In the genomic region with DNA sequence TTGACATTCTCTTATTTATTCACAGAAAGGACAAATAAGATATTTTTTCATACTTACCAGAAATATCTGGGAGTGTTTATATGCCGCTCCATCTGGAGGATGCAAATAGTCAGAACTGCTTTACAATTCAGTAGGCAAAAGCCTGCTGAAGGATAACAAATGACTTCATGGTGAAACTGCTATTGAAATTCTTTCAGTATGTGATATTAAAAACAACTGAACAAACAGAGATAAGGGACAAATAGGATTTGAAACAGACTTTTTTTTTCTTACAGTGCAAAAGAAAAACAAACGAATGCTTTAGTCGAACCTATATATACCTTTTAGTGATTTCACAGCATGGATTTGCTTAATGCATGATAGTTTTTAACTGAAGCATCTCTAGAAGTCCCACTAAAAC, we compare ENCODE assay signal across 22 cellular contexts.
A peak's percentile ranks its signal among the peaks of the same experiment; 100 is the strongest.
DNase-seq lines count a peak whose midpoint lies in the region; ATAC-seq, FAIRE-seq and TF ChIP-seq lines count a peak whose summit lies in the region.
"Had no signal": no experiment of that assay in that cellular context is flagged by ENCODE, and none has a peak within 500 bp of the region (broad histone marks: within the 10 kb centered on the region; RNA-seq: fewer than 3 reads in every experiment).

No MANE protein-coding gene starts in this region.

- POLR2A ChIA-PET in HEK293 (lab: Yijun Ruan, JAX) = no interaction called here
- POLR2A ChIA-PET in endothelial cell of umbilical vein (lab: Charles Lee) = no interaction called here

- H3K27ac ChIP-seq in HEK293 (ENCODE audit: extremely low read depth, low read depth, low read length) (no peak overlapping the region), endothelial cell of umbilical vein (ENCODE audit: insufficient read depth, low read depth, low read length) (peak overlapping the region; percentile 61)
- H3K27ac ChIP-seq: Peyer's patch had no signal

- H3K79me2 ChIP-seq in endothelial cell of umbilical vein (ENCODE audit: control insufficient read depth, insufficient read depth, low read length) = no peaks in the 10 kb centered on the region

- H4K20me1 ChIP-seq in endothelial cell of umbilical vein (replicated peaks; ENCODE audit: control insufficient read depth, extremely low read depth, insufficient read depth, low read length) = no peaks in the 10 kb centered on the region

- ATAC-seq in HG02623 (IDR thresholded peaks at IDR 0.05; ENCODE audit: unreplicated experiment) = no peak
- ATAC-seq: K562 had no signal

- no peak overlapping the region for H3K4me3 ChIP-seq in HEK293 (ENCODE audit: low read depth, low read length)
- no peak overlapping the region for H3K4me3 ChIP-seq in endothelial cell of umbilical vein (replicated peaks in 1 of 3; ENCODE audit: insufficient read depth in 1 of 3, low read depth in 1 of 3, low read length in 3 of 3)
- H3K4me3 ChIP-seq: K562, Peyer's patch had no signal

- H3K36me3 Mint-ChIP-seq in nephron (ENCODE audit: low read depth) (peaks cover 24% of the 10 kb centered on the region), endothelial cell (ENCODE audit: low read depth, unreplicated experiment) (no peaks in the 10 kb centered on the region)
- H3K36me3 Mint-ChIP-seq: CD4-positive, CD25-positive, alpha-beta regulatory T cell had no signal

- H3K9me3 Mint-ChIP-seq in nephron (no peaks in the 10 kb centered on the region), endothelial cell (ENCODE audit: unreplicated experiment) (no peaks in the 10 kb centered on the region)

- no peaks in the 10 kb centered on the region for H3K9me1 ChIP-seq in endothelial cell of umbilical vein (replicated peaks; ENCODE audit: control insufficient read depth, extremely low read depth, insufficient read depth, low read length)

- intact Hi-C loops in endothelial cell of umbilical vein (cut with micrococcal nuclease) = loop anchor here (2.0 to 5.0 kb wide), 2 partner anchors 77 to 163 kb away; partner anchors contain the start of gene DACH1

- CTCF ChIA-PET in HEK293 (lab: Yijun Ruan, JAX) = no interaction called here
- CTCF ChIA-PET in endothelial cell of umbilical vein (lab: Charles Lee) = no interaction called here

- H3K27ac Mint-ChIP-seq in nephron (peak overlapping the region in 2 of 3 experiments; percentile 73 to 74), endothelial cell (ENCODE audit: unreplicated experiment) (no peak overlapping the region)
- H3K27ac Mint-ChIP-seq: CD4-positive, CD25-positive, alpha-beta regulatory T cell had no signal

- H3K4me1 ChIP-seq in HEK293 (ENCODE audit: control insufficient read depth, insufficient read depth, low read length) (no peaks in the 10 kb centered on the region), endothelial cell of umbilical vein (ENCODE audit: control insufficient read depth, extremely low read depth, insufficient read depth, low read length) (peaks cover 17% of the 10 kb centered on the region)
- H3K4me1 ChIP-seq: Caco-2, Peyer's patch had no signal

- TF ChIP-seq CTCF in HEK293 (tag by site-specific recombination; IDR thresholded peaks at IDR 0.05) (no peak), endothelial cell of umbilical vein (IDR thresholded peaks at IDR 0.05; ENCODE audit: extremely low read depth in 1 of 2, insufficient read depth in 1 of 2, low read depth in 1 of 2, low read length in 2 of 2) (no peak), nephron (IDR thresholded peaks at IDR 0.05; ENCODE audit: unreplicated experiment in 3 of 3) (no peak), endothelial cell (IDR thresholded peaks at IDR 0.05; ENCODE audit: unreplicated experiment) (no peak)

- no TSS peak for BruUV-seq in endothelial cell of umbilical vein (replicated peaks; lab: Mats Ljungman, UMichigan)

- DNase-seq in astrocyte of the hippocampus (ENCODE audit: low read depth, low spot score) = peak; percentile 20
- peak; percentile 94 for DNase-seq in endothelial cell of umbilical vein (ENCODE audit: low read depth, low spot score)
- no peak for DNase-seq in 8988T
- no peak for DNase-seq in endothelial cell (ENCODE audit: low spot score)
- DNase-seq in T1000 (lab: John Stamatoyannopoulos, UW) = no peak
- DNase-seq: BE2C; Caco-2; CD4-positive, CD25-positive, alpha-beta regulatory T cell; DMS153; GDM1; NCI-H1105; NCI-H1694; NCI-H2081 treated with DMSO at 0.1 percent for 48 hours; NCI-H446 treated with DMSO at 0.1 percent for 48 hours; NCI-H748 treated with DMSO at 0.1 percent for 48 hours; NK-92 treated with Interleukin-12 subunit alpha and Interleukin-12 subunit beta, amount 100 ng/mL, for 24 hours; Peyer's patch had no signal

- H3K9me3 ChIP-seq in HEK293 (ENCODE audit: control insufficient read depth, insufficient read depth, low read depth, low read length) = no peaks in the 10 kb centered on the region
- H3K9me3 ChIP-seq in endothelial cell of umbilical vein (replicated peaks; ENCODE audit: control insufficient read depth, insufficient read depth, low read length) = no peaks in the 10 kb centered on the region
- H3K9me3 ChIP-seq: BE2C, Caco-2, Peyer's patch had no signal

- dilution Hi-C loops in endothelial cell of umbilical vein (cut with MboI; ENCODE audit: extremely low pct_ligation_motif_present, low sequenced_read_pairs) = no loop called here

- H2AFZ ChIP-seq in endothelial cell of umbilical vein (ENCODE audit: low read depth, low read length) = peak overlapping the region; percentile 62

- peak; percentile 81 for FAIRE-seq in endothelial cell of umbilical vein (lab: Jason Lieb, UNC)
- FAIRE-seq: H54, K562 had no signal

- peak overlapping the region; percentile 61 for H3K9ac ChIP-seq in endothelial cell of umbilical vein (replicated peaks; ENCODE audit: extremely low read depth, insufficient read depth, low read length)

- H3K4me3 Mint-ChIP-seq in nephron (no peak overlapping the region), endothelial cell (ENCODE audit: unreplicated experiment) (no peak overlapping the region)
- H3K4me3 Mint-ChIP-seq: CD4-positive, CD25-positive, alpha-beta regulatory T cell had no signal

- H3K4me2 ChIP-seq in endothelial cell of umbilical vein (ENCODE audit: insufficient read depth, low read length) = peak overlapping the region; percentile 78

- H3K27me3 Mint-ChIP-seq in nephron (ENCODE audit: low read depth) (no peaks in the 10 kb centered on the region), endothelial cell (ENCODE audit: unreplicated experiment) (peaks cover 4% of the 10 kb centered on the region)
- H3K27me3 Mint-ChIP-seq: CD4-positive, CD25-positive, alpha-beta regulatory T cell had no signal

- no peak for TF ChIP-seq POLR2A in endothelial cell of umbilical vein (IDR thresholded peaks at IDR 0.05; ENCODE audit: low read depth, low read length)

- H3K4me1 Mint-ChIP-seq in nephron (peaks cover 16% of the 10 kb centered on the region), endothelial cell (ENCODE audit: unreplicated experiment) (peaks cover 19% of the 10 kb centered on the region)
- H3K4me1 Mint-ChIP-seq: CD4-positive, CD25-positive, alpha-beta regulatory T cell had no signal

- H3K36me3 ChIP-seq in HEK293 (ENCODE audit: control insufficient read depth in 2 of 2, insufficient read depth in 1 of 2, low read length in 2 of 2) (no peaks in the 10 kb centered on the region), endothelial cell of umbilical vein (ENCODE audit: control insufficient read depth in 2 of 2, extremely low read depth in 1 of 2, insufficient read depth in 2 of 2, low read length in 2 of 2) (no peaks in the 10 kb centered on the region)
- H3K36me3 ChIP-seq: BE2C, Peyer's patch had no signal

- H3K27me3 ChIP-seq in endothelial cell of umbilical vein (ENCODE audit: control insufficient read depth in 2 of 2, insufficient read depth in 2 of 2, low read length in 2 of 2) = no peaks in the 10 kb centered on the region
- H3K27me3 ChIP-seq: BE2C, Peyer's patch had no signal

TF ChIP-seq in HEK293, 187 proteins besides CTCF, POLR2A, EP300 and RAD21 (continues in another document):
- TF ChIP-seq ZNF561 (tag by site-specific recombination; IDR thresholded peaks at IDR 0.05; ENCODE audit: borderline replicate concordance) (no peak), ZBTB8A (tag by site-specific recombination; IDR thresholded peaks at IDR 0.05) (no peak), ZNF214 (tag by site-specific recombination; IDR thresholded peaks at IDR 0.05; ENCODE audit: borderline replicate concordance) (no peak), ZNF571 (tag by site-specific recombination; IDR thresholded peaks at IDR 0.05) (no peak), HOXC10 (CRISPR knock-in tag; IDR thresholded peaks at IDR 0.05) (no peak)
- TF ChIP-seq, protein P1, sequence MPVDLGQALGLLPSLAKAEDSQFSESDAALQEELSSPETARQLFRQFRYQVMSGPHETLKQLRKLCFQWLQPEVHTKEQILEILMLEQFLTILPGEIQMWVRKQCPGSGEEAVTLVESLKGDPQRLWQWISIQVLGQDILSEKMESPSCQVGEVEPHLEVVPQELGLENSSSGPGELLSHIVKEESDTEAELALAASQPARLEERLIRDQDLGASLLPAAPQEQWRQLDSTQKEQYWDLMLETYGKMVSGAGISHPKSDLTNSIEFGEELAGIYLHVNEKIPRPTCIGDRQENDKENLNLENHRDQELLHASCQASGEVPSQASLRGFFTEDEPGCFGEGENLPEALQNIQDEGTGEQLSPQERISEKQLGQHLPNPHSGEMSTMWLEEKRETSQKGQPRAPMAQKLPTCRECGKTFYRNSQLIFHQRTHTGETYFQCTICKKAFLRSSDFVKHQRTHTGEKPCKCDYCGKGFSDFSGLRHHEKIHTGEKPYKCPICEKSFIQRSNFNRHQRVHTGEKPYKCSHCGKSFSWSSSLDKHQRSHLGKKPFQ (tag by site-specific recombination; IDR thresholded peaks at IDR 0.05) = no peak

TF ChIP-seq in endothelial cell of umbilical vein, 7 proteins besides CTCF, POLR2A, EP300 and RAD21:
- TF ChIP-seq GATA2 (IDR thresholded peaks at IDR 0.05; ENCODE audit: insufficient read depth, insufficient read length, low read depth, low read length) (peak; percentile 23), JUN (IDR thresholded peaks at IDR 0.05; ENCODE audit: borderline replicate concordance, insufficient read depth, insufficient read length, low read depth) (peak; percentile 80), POLR2AphosphoS5 (IDR thresholded peaks at IDR 0.05; ENCODE audit: insufficient read depth, low read depth, low read length) (no peak)

Comparison
In these comparisons a context has a peak if more than half of its experiments do, and no peak if none do; other contexts are left out.
1. DNase-seq: peak in astrocyte of the hippocampus (single experiment) and endothelial cell of umbilical vein (single experiment); none in 8988T (single experiment), endothelial cell (single experiment) and T1000 (single experiment).